10 cellular contexts compared by ENCODE assay signal in the genomic region with DNA sequence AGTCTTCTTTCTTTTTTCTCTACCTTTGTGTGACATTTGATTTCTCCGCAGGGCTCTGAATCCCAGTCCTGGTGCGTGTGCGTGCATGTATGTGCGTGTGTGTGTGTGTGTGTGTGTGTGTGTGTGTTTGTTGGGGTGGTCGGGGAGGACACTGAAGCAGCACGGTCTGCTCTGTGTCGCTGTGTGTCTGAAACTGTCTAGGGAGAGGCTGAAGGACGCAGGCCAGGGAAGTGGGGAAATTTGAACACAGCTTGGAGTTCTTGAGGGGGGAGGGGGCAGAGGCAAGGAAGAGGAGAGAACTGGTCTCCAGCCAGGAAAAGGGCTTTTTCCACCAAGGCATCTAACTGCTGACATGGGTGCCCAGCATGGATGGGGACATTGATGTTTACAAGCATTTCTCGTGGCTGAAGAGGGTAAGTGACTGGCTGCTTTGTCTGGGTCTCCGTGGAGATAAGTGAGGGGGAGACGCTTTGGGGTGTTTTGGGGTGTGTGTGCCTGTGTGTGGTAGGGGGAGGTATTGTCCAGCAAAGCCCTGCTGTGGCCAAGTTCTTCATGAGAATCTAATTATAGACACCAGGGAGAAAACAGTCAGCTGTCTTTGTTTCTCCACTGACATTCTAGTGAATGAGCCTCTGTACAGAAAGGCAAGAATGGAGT.
DNase-seq lines count a peak whose midpoint lies in the region; ATAC-seq and TF ChIP-seq lines count a peak whose summit lies in the region.
"Had no signal": no experiment of that assay in that cellular context is flagged by ENCODE, and none has a peak within 500 bp of the region (broad histone marks: within the 10 kb centered on the region; RNA-seq: fewer than 3 reads in every experiment).

No MANE protein-coding gene starts in this region.

- peak overlapping the region; percentile 72 for H3K27ac ChIP-seq in colonic mucosa
- peak overlapping the region; percentile 99 for H3K27ac ChIP-seq in temporal lobe (ENCODE audit: low read depth, low read length)

- H3K27ac Mint-ChIP-seq in T-helper 1 cell treated with Interleukin-12 subunit alpha and Interleukin-12 subunit beta and Interleukin-4 antibody, amounts not matched to agents 30 μg/mL and 1 μg/mL, for 36 hours = peak overlapping the region; percentile 60
- H3K27ac Mint-ChIP-seq in memory B cell = peak overlapping the region; percentile 56

- peaks cover 21% of the 10 kb centered on the region for H3K4me1 Mint-ChIP-seq in T-helper 1 cell treated with Interleukin-12 subunit alpha and Interleukin-12 subunit beta and Interleukin-4 antibody, amounts not matched to agents 30 μg/mL and 1 μg/mL, for 36 hours (ENCODE audit: low read depth)
- peaks cover 25% of the 10 kb centered on the region for H3K4me1 Mint-ChIP-seq in memory B cell

- H3K36me3 ChIP-seq in colonic mucosa = no peaks in the 10 kb centered on the region

- no peaks in the 10 kb centered on the region for H3K27me3 ChIP-seq in colonic mucosa

- intact Hi-C loops in colonic mucosa (cut with DNase I) = no loop called here

- ATAC-seq in memory B cell (ENCODE audit: low read depth) (no peak), HG03196 (IDR thresholded peaks at IDR 0.05; ENCODE audit: unreplicated experiment) (no peak)

- peaks cover 28% of the 10 kb centered on the region for H3K4me1 ChIP-seq in colonic mucosa

- peak overlapping the region; percentile 65 to 91 for H3K9ac ChIP-seq in colonic mucosa (ENCODE audit: low read depth in 2 of 2, low read length in 2 of 2)

- no peak for TF ChIP-seq CTCF in colonic mucosa (IDR thresholded peaks at IDR 0.05)

- H3K4me3 ChIP-seq in colonic mucosa = peak overlapping the region; percentile 14
- H3K4me3 ChIP-seq: K562 had no signal

- H3K9me3 Mint-ChIP-seq in T-helper 1 cell treated with Interleukin-12 subunit alpha and Interleukin-12 subunit beta and Interleukin-4 antibody, amounts not matched to agents 30 μg/mL and 1 μg/mL, for 36 hours = no peaks in the 10 kb centered on the region
- H3K9me3 Mint-ChIP-seq in memory B cell = no peaks in the 10 kb centered on the region

- H3K9me3 ChIP-seq in colonic mucosa = no peaks in the 10 kb centered on the region

- H3K27me3 Mint-ChIP-seq in T-helper 1 cell treated with Interleukin-12 subunit alpha and Interleukin-12 subunit beta and Interleukin-4 antibody, amounts not matched to agents 30 μg/mL and 1 μg/mL, for 36 hours (ENCODE audit: low read depth) = peaks cover 34% of the 10 kb centered on the region
- no peaks in the 10 kb centered on the region for H3K27me3 Mint-ChIP-seq in memory B cell

- no peaks in the 10 kb centered on the region for H3K36me3 Mint-ChIP-seq in T-helper 1 cell treated with Interleukin-12 subunit alpha and Interleukin-12 subunit beta and Interleukin-4 antibody, amounts not matched to agents 30 μg/mL and 1 μg/mL, for 36 hours (ENCODE audit: low read depth)
- H3K36me3 Mint-ChIP-seq in memory B cell = peaks cover 7% of the 10 kb centered on the region
- H3K36me3 Mint-ChIP-seq: CD4-positive, CD25-positive, alpha-beta regulatory T cell had no signal

- H3K4me3 Mint-ChIP-seq in T-helper 1 cell treated with Interleukin-12 subunit alpha and Interleukin-12 subunit beta and Interleukin-4 antibody, amounts not matched to agents 30 μg/mL and 1 μg/mL, for 36 hours = peak overlapping the region; percentile 61
- no peak overlapping the region for H3K4me3 Mint-ChIP-seq in memory B cell

- DNase-seq in T-helper 1 cell (no peak), colonic mucosa (peak; percentile 54), memory B cell (ENCODE audit: low spot score in 2 of 2) (no peak), NCI-H226 (no peak), NCI-H446 (lab: John Stamatoyannopoulos, UW) (no peak)
